10 cellular contexts compared by ENCODE assay signal in the genomic region with DNA sequence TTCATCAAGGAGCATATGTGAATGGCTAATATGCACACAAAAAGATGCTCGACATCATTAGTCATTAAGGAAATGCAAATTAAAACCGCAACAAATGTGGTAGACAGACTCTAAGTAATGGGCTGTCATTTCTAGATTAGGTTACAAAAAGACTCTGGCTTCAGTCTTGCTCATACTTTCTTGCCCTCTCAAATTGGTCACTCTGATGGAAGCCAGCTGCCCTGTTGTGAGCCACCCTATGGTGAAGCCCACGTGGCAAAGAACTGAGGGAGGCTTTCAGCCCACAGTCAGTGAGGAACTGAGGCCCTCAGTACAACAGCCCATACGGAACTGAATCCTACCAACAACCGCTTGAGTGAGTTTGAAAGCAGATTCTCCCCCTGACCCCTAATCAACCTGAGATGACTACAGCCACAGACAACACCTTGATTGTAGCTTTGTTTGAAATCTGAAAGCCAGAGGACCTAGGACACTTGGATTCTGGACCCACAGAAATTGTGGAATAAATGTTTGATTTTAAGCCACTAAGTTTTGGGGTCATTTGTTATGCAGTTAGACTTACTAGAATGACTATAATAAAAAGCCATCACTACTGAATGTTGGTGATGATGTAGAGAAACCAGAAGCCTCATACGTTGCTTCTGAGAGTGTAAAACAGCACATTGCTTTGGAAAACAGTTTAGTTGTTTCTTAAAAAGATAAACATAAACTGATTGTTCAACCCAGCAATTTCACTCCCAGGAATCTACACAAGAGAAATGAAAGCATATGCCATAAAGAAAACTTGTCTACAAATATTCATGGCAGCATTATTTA. TPM values are rescaled to one million over a fixed set of nuclear protein-coding genes. Genes with fewer than 3 reads are reported as not detected.
DNase-seq lines count a peak whose midpoint lies in the region; ATAC-seq, FAIRE-seq and TF ChIP-seq lines count a peak whose summit lies in the region.
"Had no signal": no experiment of that assay in that cellular context is flagged by ENCODE, and none has a peak within 500 bp of the region (broad histone marks: within the 10 kb centered on the region; RNA-seq: fewer than 3 reads in every experiment).

No MANE protein-coding gene starts in this region.

- peak; percentile 43 for DNase-seq in GM13977 (ENCODE audit: low spot score)
- peak; percentile 92 for DNase-seq in epithelial cell of esophagus (ENCODE audit: low read depth)
- DNase-seq in NK-92 (lab: John Stamatoyannopoulos, UW; ENCODE audit: unreplicated experiment) = no peak
- no peak for DNase-seq in ACHN
- no peak for DNase-seq in HuH-7.5 (ENCODE audit: low spot score)
- no peak for DNase-seq in kidney

- no peak overlapping the region for H3K4me3 ChIP-seq in epithelial cell of esophagus (ENCODE audit: low read length)
- no peak overlapping the region for H3K4me3 ChIP-seq in kidney (ENCODE audit: low read length in 2 of 2)

- peaks cover 6 to 8% of the 10 kb centered on the region in 2 donors for H3K36me3 ChIP-seq in kidney (ENCODE audit: control insufficient read depth in 1 of 2, insufficient read depth in 2 of 2, low read length in 2 of 2)

- no peak overlapping the region for H3K9ac ChIP-seq in kidney (ENCODE audit: low read length in 2 of 2)

- no peaks in the 10 kb centered on the region for H3K9me3 ChIP-seq in kidney (ENCODE audit: control insufficient read depth in 1 of 2, low read length in 2 of 2)

- no peak overlapping the region for H3K27ac ChIP-seq in kidney (ENCODE audit: low read depth in 2 of 2, low read length in 2 of 2)

- no peaks in the 10 kb centered on the region for H3K4me1 ChIP-seq in kidney (ENCODE audit: control insufficient read depth in 1 of 2, insufficient read depth in 1 of 2, low read depth in 1 of 2, low read length in 2 of 2)

- in situ Hi-C loops in GM13977 (cut with MboI; ENCODE audit: low pct_unique_long_range_greater_than_20kb, low sequenced_read_pairs, unreplicated experiment) = no loop called here
- in situ Hi-C loops in ACHN (cut with HindIII; ENCODE audit: low pct_ligation_motif_present, low pct_unique_long_range_greater_than_20kb, low sequenced_read_pairs) = no loop called here

- peak; percentile 87 for ATAC-seq in GM21360 (IDR thresholded peaks at IDR 0.05; ENCODE audit: unreplicated experiment)
- peak; percentile 92 for ATAC-seq in HG03354 (IDR thresholded peaks at IDR 0.05; ENCODE audit: poor library complexity, severe bottlenecking, unreplicated experiment)
- ATAC-seq: Right ventricle myocardium inferior had no signal

- intact Hi-C loops in kidney (cut with DNase I) = no loop called here

- FAIRE-seq in kidney (lab: Jason Lieb, UNC) = no peak
- FAIRE-seq: H54 had no signal

- TF ChIP-seq CTCF in GM13977 (IDR thresholded peaks at IDR 0.05; ENCODE audit: extremely low read depth, insufficient read depth, missing control alignments) = no peak
- no peak for TF ChIP-seq CTCF in epithelial cell of esophagus (IDR thresholded peaks at IDR 0.05; ENCODE audit: insufficient read depth, low read depth, low read length, missing control alignments)
- no peak for TF ChIP-seq CTCF in kidney (IDR thresholded peaks at IDR 0.05; ENCODE audit: borderline replicate concordance, extremely low read depth, insufficient read depth)

RNA-seq across cellular contexts. Expression of gene EHHADH, which starts 45.7 kb away (rescaled TPM):
- 27.9 TPM for total RNA-seq in kidney
- polyA plus RNA-seq in kidney (ENCODE audit: insufficient read depth, low read depth, low replicate concordance) = 60.9 TPM

RNA-seq across cellular contexts. Expression of gene C3orf70, which starts 55.3 kb away (rescaled TPM):
- total RNA-seq in kidney = 2.8 TPM
- 0.69 TPM for polyA plus RNA-seq in kidney (ENCODE audit: insufficient read depth, low read depth, low replicate concordance)

Comparison
In these comparisons a context has a peak if more than half of its experiments do, and no peak if none do; other contexts are left out.
1. DNase-seq: peak in GM13977 (single experiment) and epithelial cell of esophagus (single experiment); none in NK-92 (single experiment), ACHN (single experiment), HuH-7.5 (single experiment) and kidney (single experiment).